ENCODE assay signal across 23 cellular contexts in genomic region chr5:151259931-151260330, GRCh38. TPM values are rescaled to one million over a fixed set of nuclear protein-coding genes. Genes with fewer than 3 reads are reported as not detected.
"Had no signal": no experiment of that assay in that cellular context is flagged by ENCODE, and none has a peak within 500 bp of the region (broad histone marks: within the 10 kb centered on the region; RNA-seq: fewer than 3 reads in every experiment).

No MANE protein-coding gene starts in this region.

- H3K27me3 ChIP-seq: gastrocnemius medialis had no signal

- ATAC-seq: esophagus mucosa; gastrocnemius medialis; natural killer cell treated with Interleukin-12 subunit alpha and Interleukin-12 subunit beta and Interleukin-15 and Interleukin-18, amount 100 ng/mL, for 72 hours; stimulated activated naive CD8-positive, alpha-beta T cell treated with anti-CD3 and anti-CD28 coated beads, Interleukin-15, Interleukin-2, amounts not matched to agents 100 U/mL and 50 U/mL, for 24 hours; T-helper 17 cell had no signal

- DNase-seq: activated CD4-positive, alpha-beta memory T cell treated with anti-CD3 and anti-CD28 coated beads for 36 hours; activated CD4-positive, alpha-beta T cell treated with anti-CD3 and anti-CD28 coated beads for 48 hours; activated effector memory CD4-positive, alpha-beta T cell treated with Interleukin-2 at 50 U/mL for 16 hours; activated naive CD4-positive, alpha-beta T cell treated with anti-CD3 and anti-CD28 coated beads, Interleukin-2, amount 10 ng/mL, durations not matched to agents 7 days and 5 days; activated T-cell treated with anti-CD3 and anti-CD28 coated beads, Interleukin-2, amount 50 U/mL, for 48 hours; effector CD4-positive, alpha-beta T cell; gastrocnemius medialis; hippocampal formation; kidney glomerular epithelial cell; left ventricle myocardium inferior; midbrain; stimulated activated CD4-positive, alpha-beta T cell treated with anti-CD3 and anti-CD28 coated beads, Interleukin-2, amount 100 ng/mL, for 48 hours; stimulated activated naive CD8-positive, alpha-beta T cell treated with anti-CD3 and anti-CD28 coated beads, Interleukin-15, Interleukin-2, amounts not matched to agents 100 U/mL and 50 U/mL, for 24 hours; T-helper 17 cell had no signal

- H3K4me3 ChIP-seq: gastrocnemius medialis, left ventricle myocardium inferior, prostate gland had no signal

- H3K36me3 ChIP-seq: gastrocnemius medialis, prostate gland had no signal

RNA-seq across cellular contexts. Expression of gene SLC36A3, which starts 43.6 kb away (rescaled TPM):
- total RNA-seq: activated CD4-positive, alpha-beta memory T cell treated with anti-CD3 and anti-CD28 coated beads for 36 hours; cardiac septum; chondrocyte; esophagus mucosa; gastrocnemius medialis; left ventricle myocardium inferior; lung microvascular endothelial cell; natural killer cell treated with Interleukin-12 subunit alpha and Interleukin-12 subunit beta and Interleukin-15 and Interleukin-18, amount 100 ng/mL, for 72 hours; osteocyte; subcutaneous adipose tissue; T-helper 17 cell; ureter had no signal
